Comparison of ENCODE assay signal across 20 cellular contexts in genomic region chr1:240309804-240310203, GRCh38.
DNase-seq lines count a peak whose midpoint lies in the region; ATAC-seq and TF ChIP-seq lines count a peak whose summit lies in the region.
"Had no signal": no experiment of that assay in that cellular context is flagged by ENCODE, and none has a peak within 500 bp of the region (broad histone marks: within the 10 kb centered on the region; RNA-seq: fewer than 3 reads in every experiment).

No MANE protein-coding gene starts in this region.

- peak overlapping the region; percentile 52; the same call in 1 of the 2 replicates for H3K27ac ChIP-seq in RWPE1
- H3K27ac ChIP-seq: BLaER1, HL-60, SK-N-MC had no signal

- ATAC-seq in HG02623 (IDR thresholded peaks at IDR 0.05; ENCODE audit: unreplicated experiment), result no peak
- ATAC-seq: Panc1 had no signal

- H3K4me3 ChIP-seq in skeletal muscle satellite cell (ENCODE audit: low read length), result no peak overlapping the region
- H3K4me3 ChIP-seq: BLaER1, SK-N-MC had no signal

- DNase-seq in EH (ENCODE audit: low read depth) (peak; percentile 8), RWPE1 (ENCODE audit: low spot score) (no peak), kidney glomerular epithelial cell (lab: John Stamatoyannopoulos, UW) (peak; percentile 51), HuH-7.5 (ENCODE audit: low spot score) (no peak)
- DNase-seq in stimulated activated CD4-positive, alpha-beta T cell treated with anti-CD3 and anti-CD28 coated beads, Interleukin-4, amount 100 ng/mL, for 1 hour, result no peak
- DNase-seq: CD8-positive, alpha-beta memory T cell; GF-D8; H7; KBM-7; NCI-H1417 treated with DMSO at 0.1 percent for 48 hours; NCI-H2081 treated with DMSO at 0.1 percent for 48 hours; NCI-H510A treated with DMSO at 0.1 percent for 48 hours; Right ventricle myocardium superior; T-helper 1 cell had no signal

- peaks cover 74% of the 10 kb centered on the region for H3K4me1 ChIP-seq in skeletal muscle satellite cell (ENCODE audit: control insufficient read depth, insufficient read depth, low read length)

- H3K4me2 ChIP-seq in skeletal muscle satellite cell (ENCODE audit: low read length), result peak overlapping the region; percentile 34
- H3K4me2 ChIP-seq: BLaER1 had no signal

- no peaks in the 10 kb centered on the region for H3K9me3 ChIP-seq in skeletal muscle satellite cell (replicated peaks; ENCODE audit: low read length)
- H3K9me3 ChIP-seq: BLaER1 had no signal

- no peaks in the 10 kb centered on the region for H3K27me3 ChIP-seq in skeletal muscle satellite cell (ENCODE audit: control insufficient read depth, insufficient read depth, low read length)
- H3K27me3 ChIP-seq: BLaER1 had no signal

- peak overlapping the region; percentile 69 for H3K9ac ChIP-seq in skeletal muscle satellite cell (ENCODE audit: low read depth, low read length)
- H3K9ac ChIP-seq: BLaER1 had no signal

- POLR2A ChIA-PET in RWPE1 (lab: Yijun Ruan, JAX; ENCODE audit: low non-redundant PET), result no interaction called here

- no peak for TF ChIP-seq CTCF in RWPE1 (conservative IDR thresholded peaks at IDR 0.05; ENCODE audit: low read depth)

- H3K36me3 ChIP-seq in skeletal muscle satellite cell (ENCODE audit: insufficient read depth, low read length), result peaks cover under 1% of the 10 kb centered on the region
- H3K36me3 ChIP-seq: BLaER1 had no signal

- CTCF ChIA-PET in RWPE1 (lab: Yijun Ruan, JAX), result no interaction called here

Comparison
In these comparisons a context has a peak if more than half of its experiments do, and no peak if none do; other contexts are left out.
1. DNase-seq: peak in EH (single experiment) and kidney glomerular epithelial cell (single experiment); none in RWPE1 (single experiment), HuH-7.5 (single experiment) and stimulated activated CD4-positive, alpha-beta T cell treated with anti-CD3 and anti-CD28 coated beads, Interleukin-4, amount 100 ng/mL, for 1 hour (single experiment).